In genomic region chr7:16918288-16918895, GRCh38 we compare ENCODE assay signal across 8 cellular contexts. TPM values are rescaled to one million over a fixed set of nuclear protein-coding genes. Genes with fewer than 3 reads are reported as not detected.
DNase-seq lines count a peak whose midpoint lies in the region; ATAC-seq and TF ChIP-seq lines count a peak whose summit lies in the region.

No MANE protein-coding gene starts in this region.

- H3K4me1 Mint-ChIP-seq in natural killer cell: peaks cover 0 to 6% of the 10 kb centered on the region in 2 donors
- peaks cover 0 to 4% of the 10 kb centered on the region in 2 donors for H3K4me1 Mint-ChIP-seq in natural killer cell treated with Interleukin-12 subunit alpha and Interleukin-12 subunit beta and Interleukin-15 and Interleukin-18, amount 100 ng/mL, for 72 hours (ENCODE audit: low read depth in 2 of 2)

- no peaks in the 10 kb centered on the region for H3K4me1 ChIP-seq in ascending aorta

- no peaks in the 10 kb centered on the region for H3K27me3 Mint-ChIP-seq in natural killer cell (ENCODE audit: low read depth in 2 of 2)
- H3K27me3 Mint-ChIP-seq in natural killer cell treated with Interleukin-12 subunit alpha and Interleukin-12 subunit beta and Interleukin-15 and Interleukin-18, amount 100 ng/mL, for 72 hours: no peaks in the 10 kb centered on the region

- H3K27me3 ChIP-seq in ascending aorta: no peaks in the 10 kb centered on the region

- no peaks in the 10 kb centered on the region for H3K36me3 ChIP-seq in ascending aorta

- no peak overlapping the region for H3K4me3 Mint-ChIP-seq in natural killer cell
- H3K4me3 Mint-ChIP-seq in natural killer cell treated with Interleukin-12 subunit alpha and Interleukin-12 subunit beta and Interleukin-15 and Interleukin-18, amount 100 ng/mL, for 72 hours: no peak overlapping the region

- DNase-seq in natural killer cell (no peak), NCI-H2081 (lab: John Stamatoyannopoulos, UW) (peak; percentile 52 to 60), ascending aorta (ENCODE audit: low spot score in 2 of 2) (no peak), left kidney (ENCODE audit: low read depth, low spot score) (peak; percentile 62), COLO829 (ENCODE audit: low spot score) (no peak), islet precursor cell (no peak)
- DNase-seq in natural killer cell treated with Interleukin-12 subunit alpha and Interleukin-12 subunit beta and Interleukin-15 and Interleukin-18, amount 100 ng/mL, for 72 hours (ENCODE audit: low spot score): no peak
- DNase-seq in effector CD8-positive, alpha-beta T cell (lab: John Stamatoyannopoulos, UW): no peak

- H3K27ac ChIP-seq in ascending aorta: no peak overlapping the region

- intact Hi-C loops in natural killer cell (cut with micrococcal nuclease): loop anchor here (1.0 kb wide), 2 partner anchors 27 to 223 kb away; no protein-coding TSS in a partner anchor
- intact Hi-C loops in ascending aorta (cut with DNase I): loop anchor here (1.0 to 2.0 kb wide), 2 partner anchors 117 to 222 kb away; no protein-coding TSS in a partner anchor

- H3K9me3 ChIP-seq in ascending aorta: no peaks in the 10 kb centered on the region

- no peak for ATAC-seq in natural killer cell
- no peak for ATAC-seq in natural killer cell treated with Interleukin-12 subunit alpha and Interleukin-12 subunit beta and Interleukin-15 and Interleukin-18, amount 100 ng/mL, for 72 hours

- no peaks in the 10 kb centered on the region for H3K36me3 Mint-ChIP-seq in natural killer cell
- no peaks in the 10 kb centered on the region for H3K36me3 Mint-ChIP-seq in natural killer cell treated with Interleukin-12 subunit alpha and Interleukin-12 subunit beta and Interleukin-15 and Interleukin-18, amount 100 ng/mL, for 72 hours

- H3K4me3 ChIP-seq in ascending aorta: no peak overlapping the region

- no peak overlapping the region for H3K27ac Mint-ChIP-seq in natural killer cell
- no peak overlapping the region for H3K27ac Mint-ChIP-seq in natural killer cell treated with Interleukin-12 subunit alpha and Interleukin-12 subunit beta and Interleukin-15 and Interleukin-18, amount 100 ng/mL, for 72 hours

- H3K9me3 Mint-ChIP-seq in natural killer cell: no peaks in the 10 kb centered on the region
- H3K9me3 Mint-ChIP-seq in natural killer cell treated with Interleukin-12 subunit alpha and Interleukin-12 subunit beta and Interleukin-15 and Interleukin-18, amount 100 ng/mL, for 72 hours: no peaks in the 10 kb centered on the region

- TF ChIP-seq CTCF in natural killer cell (IDR thresholded peaks at IDR 0.05) (peak; percentile 85), ascending aorta (IDR thresholded peaks at IDR 0.05) (peak; percentile 38 to 75 (median 64))

RNA-seq across cellular contexts. Expression of gene AGR3, which starts 36.6 kb away (rescaled TPM):
- total RNA-seq in natural killer cell (not detected), ascending aorta (not detected)
- total RNA-seq in natural killer cell treated with Interleukin-12 subunit alpha and Interleukin-12 subunit beta and Interleukin-15 and Interleukin-18, amount 100 ng/mL, for 72 hours: not detected

Comparison
In these comparisons a context has a peak if more than half of its experiments do, and no peak if none do; other contexts are left out.
1. DNase-seq: peak in NCI-H2081 (2 of 2) and left kidney (single experiment); none in natural killer cell (single experiment), natural killer cell treated with Interleukin-12 subunit alpha and Interleukin-12 subunit beta and Interleukin-15 and Interleukin-18, amount 100 ng/mL, for 72 hours (single experiment), ascending aorta (0 of 2), COLO829 (single experiment), islet precursor cell (single experiment) and effector CD8-positive, alpha-beta T cell (single experiment).